19 cellular contexts compared by ENCODE assay signal in genomic region chr17:80138856-80139426, GRCh38. TPM values are rescaled to one million over a fixed set of nuclear protein-coding genes. Genes with fewer than 3 reads are reported as not detected.
A peak's percentile ranks its signal among the peaks of the same experiment; 100 is the strongest.
DNase-seq lines count a peak whose midpoint lies in the region; ATAC-seq and TF ChIP-seq lines count a peak whose summit lies in the region.
"Had no signal": no experiment of that assay in that cellular context is flagged by ENCODE, and none has a peak within 500 bp of the region (broad histone marks: within the 10 kb centered on the region; RNA-seq: fewer than 3 reads in every experiment).

No MANE protein-coding gene starts in this region.

- no peaks in the 10 kb centered on the region for H3K9me3 Mint-ChIP-seq in endodermal cell

- H3K4me3 Mint-ChIP-seq in endodermal cell, result no peak overlapping the region
- H3K4me3 Mint-ChIP-seq: CD4-positive, alpha-beta memory T cell had no signal

- no peak overlapping the region for H3K27ac Mint-ChIP-seq in endodermal cell

- WGBS in endodermal cell (ENCODE audit: insufficient coverage in 1 of 2, insufficient read length in 1 of 2), 2 experiments, result 98 to 99% methylated on average over 17 to 18 of the region's 18 CpGs
- 61 to 88% methylated on average over 3 to 18 of the region's 18 CpGs for WGBS in transverse colon (ENCODE audit: low coverage in 1 of 2), 2 donors

- peak; percentile 30 for DNase-seq in activated effector memory CD4-positive, alpha-beta T cell treated with anti-CD3 and anti-CD28 coated beads, Interleukin-2, amount 50 U/mL, for 16 hours
- no peak for DNase-seq in activated effector memory CD4-positive, alpha-beta T cell treated with Interleukin-2 at 50 U/mL for 16 hours
- DNase-seq in endodermal cell, result peak; percentile 28
- peak in 2 of 3 donors; percentile 57 to 64 for DNase-seq in mucosa of descending colon
- DNase-seq in transverse colon, result peak; percentile 69
- DNase-seq in NCI-H82 treated with DMSO at 0.1 percent for 48 hours (lab: John Stamatoyannopoulos, UW; ENCODE audit: unreplicated experiment), result no peak
- DNase-seq: BE2C; CD4-positive, alpha-beta memory T cell; DMS153; DMS79 treated with DMSO at 0.1 percent for 48 hours; EL; GM23248; H7 had no signal

- H3K4me3 ChIP-seq in endodermal cell (ENCODE audit: low read length) (no peak overlapping the region), mucosa of descending colon (no peak overlapping the region), transverse colon (no peak overlapping the region)
- H3K4me3 ChIP-seq: A549, GM23248 had no signal

- intact Hi-C loops in mucosa of descending colon (cut with DNase I, micrococcal nuclease) (no loop called here), transverse colon (cut with DNase I; ENCODE audit: low total_unique reads) (no loop called here)

- no peak for TF ChIP-seq EP300 in transverse colon (IDR thresholded peaks at IDR 0.05; ENCODE audit: low read depth)

- ATAC-seq in mucosa of descending colon (peak; percentile 99), HG02870 (IDR thresholded peaks at IDR 0.05; ENCODE audit: unreplicated experiment) (no peak), HG03378 (IDR thresholded peaks at IDR 0.05; ENCODE audit: unreplicated experiment) (no peak)
- ATAC-seq: A549 had no signal

- no peak for TF ChIP-seq POLR2A in transverse colon (IDR thresholded peaks at IDR 0.05)

- H3K9ac ChIP-seq in endodermal cell (ENCODE audit: extremely low read depth, low read length, poor library complexity, severe bottlenecking), result no peak overlapping the region
- H3K9ac ChIP-seq: GM23248 had no signal

- H3K4me1 ChIP-seq in endodermal cell (ENCODE audit: control insufficient read depth, insufficient read depth, low read length), result no peaks in the 10 kb centered on the region
- peaks cover 12% of the 10 kb centered on the region for H3K4me1 ChIP-seq in mucosa of descending colon (ENCODE audit: low read depth)
- H3K4me1 ChIP-seq in transverse colon, result peaks cover 0 to 10% (median 0%) of the 10 kb centered on the region in 4 donors
- H3K4me1 ChIP-seq: BE2C had no signal

- H3K27ac ChIP-seq in endodermal cell (ENCODE audit: low read depth, low read length), result no peak overlapping the region
- H3K27ac ChIP-seq in transverse colon, result peak overlapping the region; percentile 24 to 49 (median 26)
- H3K27ac ChIP-seq: A549, C4-2B, GM23248, HL-60 had no signal

- H3K36me3 Mint-ChIP-seq in endodermal cell (ENCODE audit: low read depth), result peaks cover 89% of the 10 kb centered on the region

- no peaks in the 10 kb centered on the region for H3K27me3 ChIP-seq in endodermal cell (ENCODE audit: control insufficient read depth, insufficient read depth, low read length, poor library complexity, severe bottlenecking)
- H3K27me3 ChIP-seq in transverse colon, result no peaks in the 10 kb centered on the region
- H3K27me3 ChIP-seq: BE2C had no signal

- H3K9me3 ChIP-seq in endodermal cell (ENCODE audit: control insufficient read depth, low read length) (no peaks in the 10 kb centered on the region), mucosa of descending colon (no peaks in the 10 kb centered on the region), transverse colon (no peaks in the 10 kb centered on the region)
- H3K9me3 ChIP-seq: A549, BE2C had no signal

- in situ Hi-C loops in transverse colon (cut with MboI; ENCODE audit: low pct_ligation_motif_present in 1 of 4, low pct_unique_long_range_greater_than_20kb in 1 of 4, low sequenced_read_pairs in 3 of 4), result no loop called here

- TF ChIP-seq CTCF in endodermal cell (conservative IDR thresholded peaks at IDR 0.05) (no peak), mucosa of descending colon (IDR thresholded peaks at IDR 0.05) (no peak), transverse colon (IDR thresholded peaks at IDR 0.05) (no peak)

- no peaks in the 10 kb centered on the region for H3K4me1 Mint-ChIP-seq in endodermal cell
- H3K4me1 Mint-ChIP-seq: CD4-positive, alpha-beta memory T cell had no signal

- peaks cover 95% of the 10 kb centered on the region for H3K36me3 ChIP-seq in endodermal cell (ENCODE audit: control insufficient read depth, insufficient read depth, low read length)
- peaks cover 31% of the 10 kb centered on the region for H3K36me3 ChIP-seq in mucosa of descending colon (ENCODE audit: low read depth)
- H3K36me3 ChIP-seq in transverse colon, result peaks cover 0 to 84% (median 39%) of the 10 kb centered on the region in 4 donors

- H3K27me3 Mint-ChIP-seq in endodermal cell (ENCODE audit: insufficient read depth), result no peaks in the 10 kb centered on the region
- H3K27me3 Mint-ChIP-seq: CD4-positive, alpha-beta memory T cell had no signal

RNA-seq across cellular contexts. Expression of gene EIF4A3, which starts 8.0 kb away (rescaled TPM):
- total RNA-seq in endodermal cell (100 to 1,000 TPM; 107 to 110 TPM), mucosa of descending colon (10 to 100 TPM; 59.2 to 80.2 (median 61.8) TPM), transverse colon (10 to 100 TPM; 37.0 to 74.5 (median 55.8) TPM)
- 126 TPM for polyA plus RNA-seq in endodermal cell (2013, experiment 1 of 2)
- 123 TPM for polyA plus RNA-seq in endodermal cell (2013, experiment 2 of 2)

RNA-seq across cellular contexts. Expression of gene CARD14, which starts 30.9 kb away (rescaled TPM):
- under 1 TPM in 1 of 2 donors, not detected in 1; 0.31 TPM for total RNA-seq in endodermal cell
- 0.50 TPM for polyA plus RNA-seq in endodermal cell (2013, experiment 1 of 2)
- polyA plus RNA-seq in endodermal cell (2013, experiment 2 of 2), result 0.37 TPM
- 1 to 10 TPM in 2 of 3 donors, under 1 TPM in 1; 0.38 to 2.4 (median 1.4) TPM for total RNA-seq in mucosa of descending colon
- total RNA-seq in transverse colon, result under 1 TPM in 3 of 4 donors, not detected in 1; 0.14 to 0.75 (median 0.48) TPM
- total RNA-seq: GM23248 had no signal
- polyA plus RNA-seq: AG04450 had no signal

RNA-seq across cellular contexts. Expression of gene GAA, which starts 37.6 kb away (rescaled TPM):
- 10 to 100 TPM; 46.4 to 72.3 TPM for total RNA-seq in endodermal cell
- polyA plus RNA-seq in endodermal cell (2013, experiment 1 of 2), result 75.1 TPM
- 65.7 TPM for polyA plus RNA-seq in endodermal cell (2013, experiment 2 of 2)
- total RNA-seq in mucosa of descending colon, result 10 to 100 TPM; 23.4 to 50.0 (median 49.3) TPM
- 10 to 100 TPM; 54.6 to 96.5 (median 81.4) TPM for total RNA-seq in transverse colon

Comparison
In these comparisons a context has a peak if more than half of its experiments do, and no peak if none do; other contexts are left out.
1. DNase-seq: peak in activated effector memory CD4-positive, alpha-beta T cell treated with anti-CD3 and anti-CD28 coated beads, Interleukin-2, amount 50 U/mL, for 16 hours (single experiment), endodermal cell (single experiment), mucosa of descending colon (2 of 3) and transverse colon (single experiment); none in activated effector memory CD4-positive, alpha-beta T cell treated with Interleukin-2 at 50 U/mL for 16 hours (single experiment) and NCI-H82 treated with DMSO at 0.1 percent for 48 hours (single experiment).